15 cellular contexts compared by ENCODE assay signal in the genomic region with DNA sequence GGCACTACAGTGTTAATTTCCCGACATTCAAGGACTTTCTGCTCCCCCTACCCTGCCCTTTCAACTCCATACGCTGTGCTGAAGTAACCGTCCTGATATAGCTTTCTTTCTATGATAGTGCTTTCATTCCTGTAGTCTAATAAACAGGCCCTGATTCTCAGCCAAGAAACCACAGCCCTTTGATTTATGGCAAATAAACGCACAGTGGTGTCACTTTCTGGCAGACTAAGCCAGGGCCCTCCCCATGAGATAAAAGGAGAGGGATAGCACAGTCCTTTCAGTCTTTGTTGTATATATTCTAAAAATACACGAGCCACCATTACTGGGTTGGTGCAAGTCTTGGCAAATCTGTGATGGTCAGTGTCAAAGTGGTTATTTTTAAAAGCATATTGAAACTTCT.
A peak's percentile ranks its signal among the peaks of the same experiment; 100 is the strongest.
DNase-seq lines count a peak whose midpoint lies in the region; ATAC-seq, FAIRE-seq and TF ChIP-seq lines count a peak whose summit lies in the region.
"Had no signal": no experiment of that assay in that cellular context is flagged by ENCODE, and none has a peak within 500 bp of the region (broad histone marks: within the 10 kb centered on the region; RNA-seq: fewer than 3 reads in every experiment).

No MANE protein-coding gene starts in this region.

- POLR2A ChIA-PET in HepG2 (lab: Yijun Ruan, JAX) = no interaction called here

- H3K36me3 ChIP-seq in mucosa of descending colon (ENCODE audit: low read depth) (no peaks in the 10 kb centered on the region), transverse colon (peaks cover 0 to 23% (median 6%) of the 10 kb centered on the region in 4 donors), HepG2 (replicated peaks in 1 of 2; ENCODE audit: control insufficient read depth in 1 of 2, insufficient read depth in 2 of 2, low read length in 2 of 2) (peaks cover 4 to 77% of the 10 kb centered on the region in 2 experiments)

- H3K4me1 ChIP-seq in mucosa of descending colon (ENCODE audit: low read depth) (peaks cover 5% of the 10 kb centered on the region), transverse colon (peaks cover 4 to 16% (median 12%) of the 10 kb centered on the region in 4 donors), HepG2 (ENCODE audit: insufficient read depth, low read length) (no peaks in the 10 kb centered on the region)

- TF ChIP-seq CTCF in mucosa of descending colon (IDR thresholded peaks at IDR 0.05) (no peak), transverse colon (IDR thresholded peaks at IDR 0.05) (no peak), HepG2 (CRISPR knock-in tag; IDR thresholded peaks at IDR 0.05) (no peak)

- no peaks in the 10 kb centered on the region for H4K20me1 ChIP-seq in HepG2 (ENCODE audit: insufficient read depth, low read length)

- no peak for FAIRE-seq in HepG2 (lab: Jason Lieb, UNC)

- intact Hi-C loops in mucosa of descending colon (cut with DNase I, micrococcal nuclease) (no loop called here), transverse colon (cut with DNase I; ENCODE audit: low total_unique reads) (no loop called here), HepG2 (cut with micrococcal nuclease; ENCODE audit: unreplicated experiment) (no loop called here)

- no peaks in the 10 kb centered on the region for H3K79me2 ChIP-seq in HepG2 (ENCODE audit: insufficient read depth, low read length)

- H3K27ac ChIP-seq in transverse colon = peak overlapping the region; percentile 9 to 50 (median 36)
- no peak overlapping the region for H3K27ac ChIP-seq in HepG2 (ENCODE audit: extremely low read length, insufficient read depth, low read length)

- no peak overlapping the region for H3K4me2 ChIP-seq in HepG2 (ENCODE audit: low read depth, low read length)

- no peak for TF ChIP-seq RAD21 in HepG2 (CRISPR knock-in tag; IDR thresholded peaks at IDR 0.05)

- ATAC-seq in mucosa of descending colon (peak; percentile 72), HepG2 (no peak)
- ATAC-seq: natural killer cell treated with Interleukin-12 subunit alpha and Interleukin-12 subunit beta and Interleukin-15 and Interleukin-18, amount 100 ng/mL, for 72 hours had no signal

- peak; percentile 36 for DNase-seq in NCI-H146 (lab: John Stamatoyannopoulos, UW)
- no peak for DNase-seq in NCI-H146 treated with DMSO at 0.1 percent for 48 hours (lab: John Stamatoyannopoulos, UW; ENCODE audit: unreplicated experiment)
- peak; percentile 70 for DNase-seq in epidermal melanocyte (ENCODE audit: insufficient read length, low spot score)
- DNase-seq in mucosa of descending colon = peak in 1 of 3 donors; percentile 63
- DNase-seq in transverse colon = no peak
- DNase-seq in HepG2 (ENCODE audit: low spot score) = no peak
- DNase-seq in DMS79 (lab: John Stamatoyannopoulos, UW) = no peak
- DNase-seq in NAMALWA (ENCODE audit: low spot score) = no peak
- DNase-seq: 8988T; activated CD4-positive, alpha-beta memory T cell treated with anti-CD3 and anti-CD28 coated beads for 36 hours; activated gamma-delta T cell treated with Interleukin-2 at 50 U/mL for 16 hours; Calu3; islet precursor cell; trophoblast cell had no signal

- H3K27me3 ChIP-seq in transverse colon (no peaks in the 10 kb centered on the region), HepG2 (ENCODE audit: control insufficient read depth in 1 of 2, insufficient read depth in 2 of 2, low read length in 2 of 2) (no peaks in the 10 kb centered on the region)

- TF ChIP-seq POLR2A in transverse colon (IDR thresholded peaks at IDR 0.05) = no peak
- TF ChIP-seq POLR2A in HepG2 (IDR thresholded peaks at IDR 0.05; ENCODE audit: insufficient read depth in 1 of 2, low read depth in 2 of 2, low read length in 2 of 2) = no peak

- no TSS peak for BruUV-seq in HepG2 (replicated peaks; lab: Mats Ljungman, UMichigan)

- 27 to 28% methylated on average over 5 of the region's 5 CpGs for WGBS in transverse colon (ENCODE audit: low coverage in 1 of 2), 2 donors
- 90% methylated on average over 4 of the region's 5 CpGs for WGBS in HepG2 (ENCODE audit: low lambda C conversion rate)

- H3K9me3 ChIP-seq in mucosa of descending colon = no peaks in the 10 kb centered on the region
- H3K9me3 ChIP-seq in transverse colon = no peaks in the 10 kb centered on the region
- H3K9me3 ChIP-seq in HepG2 (ENCODE audit: low read length) = no peaks in the 10 kb centered on the region

- CTCF ChIA-PET in HepG2 (lab: Yijun Ruan, JAX; ENCODE audit: low intra/inter-chr PET ratio, low total read pairs) = no interaction called here

- TF ChIP-seq EP300 in transverse colon (IDR thresholded peaks at IDR 0.05; ENCODE audit: low read depth) = no peak
- TF ChIP-seq EP300 in HepG2 (IDR thresholded peaks at IDR 0.05; ENCODE audit: low read depth in 2 of 2, low read length in 2 of 2) = no peak
- no peak for TF ChIP-seq EP300 in HepG2 (CRISPR knock-in tag; IDR thresholded peaks at IDR 0.05; ENCODE audit: borderline replicate concordance)

- no peak overlapping the region for H3K4me3 ChIP-seq in mucosa of descending colon
- no peak overlapping the region for H3K4me3 ChIP-seq in transverse colon
- H3K4me3 ChIP-seq in HepG2 (replicated peaks in 1 of 3; ENCODE audit: insufficient read depth in 1 of 3, low read depth in 2 of 3, low read length in 3 of 3) = no peak overlapping the region

- no peak overlapping the region for H2AFZ ChIP-seq in HepG2 (ENCODE audit: low read length)

- H3K9ac ChIP-seq in HepG2 (ENCODE audit: insufficient read depth, low read depth, low read length) = no peak overlapping the region

- in situ Hi-C loops in transverse colon (cut with MboI; ENCODE audit: low pct_ligation_motif_present in 1 of 4, low pct_unique_long_range_greater_than_20kb in 1 of 4, low sequenced_read_pairs in 3 of 4) = no loop called here
- in situ Hi-C loops in HepG2 (cut with HindIII; ENCODE audit: extremely low pct_ligation_motif_present, low pct_unique_long_range_greater_than_20kb) = no loop called here

TF ChIP-seq in HepG2, 621 proteins besides CTCF, POLR2A, EP300 and RAD21:
- no peak for TF ChIP-seq ZNF33A (CRISPR knock-in tag; IDR thresholded peaks at IDR 0.05; ENCODE audit: borderline replicate concordance)
- TF ChIP-seq KLF15 (CRISPR knock-in tag; IDR thresholded peaks at IDR 0.05; ENCODE audit: borderline replicate concordance) = no peak
- TF ChIP-seq, protein P1, sequence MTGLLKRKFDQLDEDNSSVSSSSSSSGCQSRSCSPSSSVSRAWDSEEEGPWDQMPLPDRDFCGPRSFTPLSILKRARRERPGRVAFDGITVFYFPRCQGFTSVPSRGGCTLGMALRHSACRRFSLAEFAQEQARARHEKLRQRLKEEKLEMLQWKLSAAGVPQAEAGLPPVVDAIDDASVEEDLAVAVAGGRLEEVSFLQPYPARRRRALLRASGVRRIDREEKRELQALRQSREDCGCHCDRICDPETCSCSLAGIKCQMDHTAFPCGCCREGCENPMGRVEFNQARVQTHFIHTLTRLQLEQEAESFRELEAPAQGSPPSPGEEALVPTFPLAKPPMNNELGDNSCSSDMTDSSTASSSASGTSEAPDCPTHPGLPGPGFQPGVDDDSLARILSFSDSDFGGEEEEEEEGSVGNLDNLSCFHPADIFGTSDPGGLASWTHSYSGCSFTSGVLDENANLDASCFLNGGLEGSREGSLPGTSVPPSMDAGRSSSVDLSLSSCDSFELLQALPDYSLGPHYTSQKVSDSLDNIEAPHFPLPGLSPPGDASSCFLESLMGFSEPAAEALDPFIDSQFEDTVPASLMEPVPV (CRISPR knock-in tag; IDR thresholded peaks at IDR 0.05) = no peak
- TF ChIP-seq, protein P2, sequence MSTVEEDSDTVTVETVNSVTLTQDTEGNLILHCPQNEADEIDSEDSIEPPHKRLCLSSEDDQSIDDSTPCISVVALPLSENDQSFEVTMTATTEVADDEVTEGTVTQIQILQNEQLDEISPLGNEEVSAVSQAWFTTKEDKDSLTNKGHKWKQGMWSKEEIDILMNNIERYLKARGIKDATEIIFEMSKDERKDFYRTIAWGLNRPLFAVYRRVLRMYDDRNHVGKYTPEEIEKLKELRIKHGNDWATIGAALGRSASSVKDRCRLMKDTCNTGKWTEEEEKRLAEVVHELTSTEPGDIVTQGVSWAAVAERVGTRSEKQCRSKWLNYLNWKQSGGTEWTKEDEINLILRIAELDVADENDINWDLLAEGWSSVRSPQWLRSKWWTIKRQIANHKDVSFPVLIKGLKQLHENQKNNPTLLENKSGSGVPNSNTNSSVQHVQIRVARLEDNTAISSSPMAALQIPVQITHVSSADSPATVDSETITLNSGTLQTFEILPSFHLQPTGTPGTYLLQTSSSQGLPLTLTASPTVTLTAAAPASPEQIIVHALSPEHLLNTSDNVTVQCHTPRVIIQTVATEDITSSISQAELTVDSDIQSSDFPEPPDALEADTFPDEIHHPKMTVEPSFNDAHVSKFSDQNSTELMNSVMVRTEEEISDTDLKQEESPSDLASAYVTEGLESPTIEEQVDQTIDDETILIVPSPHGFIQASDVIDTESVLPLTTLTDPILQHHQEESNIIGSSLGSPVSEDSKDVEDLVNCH (CRISPR knock-in tag; IDR thresholded peaks at IDR 0.05) = no peak
- TF ChIP-seq MAZ (IDR thresholded peaks at IDR 0.05; ENCODE audit: borderline replicate concordance, low read depth, low read length) = no peak
- TF ChIP-seq MAZ (CRISPR knock-in tag; IDR thresholded peaks at IDR 0.05; ENCODE audit: low read depth) = no peak
- TF ChIP-seq BORCS8-MEF2B (CRISPR knock-in tag; IDR thresholded peaks at IDR 0.05) = no peak
- TF ChIP-seq SPEN (CRISPR knock-in tag; IDR thresholded peaks at IDR 0.05; ENCODE audit: low read depth) = no peak
- TF ChIP-seq PRPF4 (IDR thresholded peaks at IDR 0.05; ENCODE audit: low read depth, low read length, poor library complexity, severe bottlenecking) = no peak
- TF ChIP-seq, protein P3, sequence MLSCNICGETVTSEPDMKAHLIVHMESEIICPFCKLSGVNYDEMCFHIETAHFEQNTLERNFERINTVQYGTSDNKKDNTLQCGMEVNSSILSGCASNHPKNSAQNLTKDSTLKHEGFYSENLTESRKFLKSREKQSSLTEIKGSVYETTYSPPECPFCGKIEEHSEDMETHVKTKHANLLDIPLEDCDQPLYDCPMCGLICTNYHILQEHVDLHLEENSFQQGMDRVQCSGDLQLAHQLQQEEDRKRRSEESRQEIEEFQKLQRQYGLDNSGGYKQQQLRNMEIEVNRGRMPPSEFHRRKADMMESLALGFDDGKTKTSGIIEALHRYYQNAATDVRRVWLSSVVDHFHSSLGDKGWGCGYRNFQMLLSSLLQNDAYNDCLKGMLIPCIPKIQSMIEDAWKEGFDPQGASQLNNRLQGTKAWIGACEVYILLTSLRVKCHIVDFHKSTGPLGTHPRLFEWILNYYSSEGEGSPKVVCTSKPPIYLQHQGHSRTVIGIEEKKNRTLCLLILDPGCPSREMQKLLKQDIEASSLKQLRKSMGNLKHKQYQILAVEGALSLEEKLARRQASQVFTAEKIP (CRISPR knock-in tag; IDR thresholded peaks at IDR 0.05; ENCODE audit: borderline replicate concordance) = no peak
- no peak for TF ChIP-seq IRF2 (CRISPR knock-in tag; IDR thresholded peaks at IDR 0.05)
- TF ChIP-seq ZNF260 (CRISPR knock-in tag; IDR thresholded peaks at IDR 0.05; ENCODE audit: borderline replicate concordance, low read depth) = no peak
- TF ChIP-seq RARG (CRISPR knock-in tag; IDR thresholded peaks at IDR 0.05; ENCODE audit: low read depth) = no peak

Comparison
In these comparisons a context has a peak if more than half of its experiments do, and no peak if none do; other contexts are left out.
1. DNase-seq: peak in NCI-H146 (single experiment) and epidermal melanocyte (single experiment); none in NCI-H146 treated with DMSO at 0.1 percent for 48 hours (single experiment), transverse colon (single experiment), HepG2 (single experiment), DMS79 (single experiment) and NAMALWA (single experiment).